In genomic region chr15:74251187-74251811, GRCh38 we compare ENCODE assay signal across 14 cellular contexts. TPM values are rescaled to one million over a fixed set of nuclear protein-coding genes. Genes with fewer than 3 reads are reported as not detected.
A peak's percentile ranks its signal among the peaks of the same experiment; 100 is the strongest.
DNase-seq lines count a peak whose midpoint lies in the region; ATAC-seq and TF ChIP-seq lines count a peak whose summit lies in the region.
"Had no signal": no experiment of that assay in that cellular context is flagged by ENCODE, and none has a peak within 500 bp of the region (broad histone marks: within the 10 kb centered on the region; RNA-seq: fewer than 3 reads in every experiment).

No MANE protein-coding gene starts in this region.

- WGBS in body of pancreas, 2 donors = 18 to 25% methylated on average over 2 to 5 of the region's 5 CpGs

- peak overlapping the region in 2 of 3 donors; percentile 20 to 75 for H3K9ac ChIP-seq in skeletal muscle tissue (ENCODE audit: low read depth in 1 of 3, low read length in 3 of 3)

- H3K36me3 ChIP-seq in body of pancreas (replicated peaks in 1 of 2; ENCODE audit: insufficient read depth in 1 of 2, low read depth in 2 of 2) (no peaks in the 10 kb centered on the region), skeletal muscle tissue (ENCODE audit: control insufficient read depth in 3 of 3, insufficient read depth in 3 of 3, low read length in 3 of 3) (no peaks in the 10 kb centered on the region)
- H3K36me3 ChIP-seq: suprapubic skin had no signal

- peak; percentile 93 for ATAC-seq in body of pancreas
- ATAC-seq in GM21526 (IDR thresholded peaks at IDR 0.05; ENCODE audit: low FRiP score, unreplicated experiment) = no peak
- ATAC-seq in HG03342 (IDR thresholded peaks at IDR 0.05; ENCODE audit: unreplicated experiment) = no peak
- ATAC-seq in GM21390 (IDR thresholded peaks at IDR 0.05; ENCODE audit: unreplicated experiment) = no peak
- ATAC-seq: activated CD4-positive, alpha-beta T cell treated with anti-CD3 and anti-CD28 coated beads for 36 hours had no signal

- H3K4me1 ChIP-seq in body of pancreas (peaks cover 22% of the 10 kb centered on the region), skeletal muscle tissue (ENCODE audit: control insufficient read depth in 3 of 3, insufficient read depth in 3 of 3, low read length in 3 of 3) (peaks cover 28 to 41% (median 39%) of the 10 kb centered on the region in 3 donors)
- H3K4me1 ChIP-seq: suprapubic skin had no signal

- H3K27me3 ChIP-seq in body of pancreas = no peaks in the 10 kb centered on the region
- no peaks in the 10 kb centered on the region for H3K27me3 ChIP-seq in skeletal muscle tissue (ENCODE audit: control insufficient read depth in 3 of 3, insufficient read depth in 3 of 3, low read length in 3 of 3)

- no peak for TF ChIP-seq POLR2A in body of pancreas (IDR thresholded peaks at IDR 0.05)

- intact Hi-C loops in body of pancreas (cut with DNase I) = no loop called here

- no peak for TF ChIP-seq CTCF in body of pancreas (IDR thresholded peaks at IDR 0.05)

- H3K4me3 ChIP-seq in body of pancreas = no peak overlapping the region
- H3K4me3 ChIP-seq in skeletal muscle tissue (ENCODE audit: low read length in 3 of 3) = peak overlapping the region in 1 of 3 donors; percentile 29
- H3K4me3 ChIP-seq: suprapubic skin had no signal

- peak overlapping the region; percentile 39 to 56 (median 44) for H3K27ac ChIP-seq in body of pancreas
- H3K27ac ChIP-seq in skeletal muscle tissue (ENCODE audit: low read depth, low read length) = peak overlapping the region; percentile 76
- H3K27ac ChIP-seq: suprapubic skin had no signal

- peak; percentile 82 to 96 for DNase-seq in NCI-H446 (lab: John Stamatoyannopoulos, UW)
- DNase-seq in body of pancreas = peak; percentile 84 to 94 (median 90)
- DNase-seq in hypothalamus (lab: John Stamatoyannopoulos, UW) = peak in 49 of 51 donors; percentile 14 to 90 (median 73)
- no peak for DNase-seq in activated CD4-positive, CD25-positive, alpha-beta regulatory T cell (lab: John Stamatoyannopoulos, UW)
- DNase-seq: activated CD4-positive, alpha-beta T cell treated with anti-CD3 and anti-CD28 coated beads for 36 hours; mesenchymal stem cell; NCI-H187; retina had no signal

- no peaks in the 10 kb centered on the region for H3K9me3 ChIP-seq in body of pancreas
- no peaks in the 10 kb centered on the region for H3K9me3 ChIP-seq in skeletal muscle tissue (ENCODE audit: control insufficient read depth in 3 of 3, low read length in 3 of 3)
- H3K9me3 ChIP-seq: suprapubic skin had no signal

RNA-seq across cellular contexts. Expression of gene CCDC33, which starts 15.2 kb away (rescaled TPM):
- not detected for total RNA-seq in body of pancreas
- 0.52 TPM for total RNA-seq in skeletal muscle tissue
- total RNA-seq: activated CD4-positive, alpha-beta T cell treated with anti-CD3 and anti-CD28 coated beads for 36 hours; activated T-helper 2 cell treated with anti-CD3 and anti-CD28 coated beads, Interferon-gamma antibody, Interleukin-2, Interleukin-4, amounts not matched to agents 10 μg/mL and 5 μg/mL and 100 μg/mL, durations not matched to agents 14 hours and 24 hours and 36 hours had no signal

RNA-seq across cellular contexts. Expression of gene STRA6, which starts 48.7 kb away (rescaled TPM):
- total RNA-seq in body of pancreas (not detected), skeletal muscle tissue (1.0 TPM)
- total RNA-seq: activated CD4-positive, alpha-beta T cell treated with anti-CD3 and anti-CD28 coated beads for 36 hours; activated T-helper 2 cell treated with anti-CD3 and anti-CD28 coated beads, Interferon-gamma antibody, Interleukin-2, Interleukin-4, amounts not matched to agents 10 μg/mL and 5 μg/mL and 100 μg/mL, durations not matched to agents 14 hours and 24 hours and 36 hours had no signal

Comparison
In these comparisons a context has a peak if more than half of its experiments do, and no peak if none do; other contexts are left out.
1. DNase-seq: peak in NCI-H446 (2 of 2), body of pancreas (4 of 4) and hypothalamus (49 of 51); none in activated CD4-positive, CD25-positive, alpha-beta regulatory T cell (0 of 4).